In the genomic region with DNA sequence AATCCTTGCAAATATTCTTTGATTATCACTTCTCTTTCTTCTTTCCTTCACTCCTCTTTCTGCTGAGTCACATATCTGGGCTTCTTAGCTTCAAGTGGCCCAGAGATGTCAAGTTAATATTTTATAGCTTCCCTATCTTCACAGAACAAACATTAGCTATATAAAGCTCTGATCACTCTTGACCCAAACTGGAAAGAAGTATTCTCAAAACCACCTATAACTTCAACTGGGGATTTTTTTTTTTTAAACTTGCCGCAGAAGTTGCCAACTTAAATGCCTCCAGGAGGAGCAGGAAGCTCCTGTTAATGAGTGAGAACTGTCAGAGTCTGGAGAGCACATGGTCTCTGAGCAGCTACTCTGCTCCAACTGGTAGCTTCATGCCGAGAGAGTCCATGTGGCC, we compare ENCODE assay signal across 19 cellular contexts.
DNase-seq lines count a peak whose midpoint lies in the region; ATAC-seq, FAIRE-seq and TF ChIP-seq lines count a peak whose summit lies in the region.
"Had no signal": no experiment of that assay in that cellular context is flagged by ENCODE, and none has a peak within 500 bp of the region (broad histone marks: within the 10 kb centered on the region; RNA-seq: fewer than 3 reads in every experiment).

No MANE protein-coding gene starts in this region.

- TF ChIP-seq POLR2A in HepG2 (IDR thresholded peaks at IDR 0.05; ENCODE audit: insufficient read depth in 1 of 2, low read depth in 2 of 2, low read length in 2 of 2) (no peak), right lobe of liver (IDR thresholded peaks at IDR 0.05) (no peak)

- H3K4me1 ChIP-seq in HepG2 (ENCODE audit: insufficient read depth, low read length) (no peaks in the 10 kb centered on the region), right lobe of liver (no peaks in the 10 kb centered on the region)
- H3K4me1 ChIP-seq: upper lobe of left lung had no signal

- TF ChIP-seq EP300 in HepG2 (IDR thresholded peaks at IDR 0.05; ENCODE audit: low read depth in 2 of 2, low read length in 2 of 2) (no peak), HepG2 (CRISPR knock-in tag; IDR thresholded peaks at IDR 0.05; ENCODE audit: borderline replicate concordance) (no peak)

- no peak overlapping the region for H3K27ac Mint-ChIP-seq in activated CD4-positive, alpha-beta memory T cell treated with anti-CD3 and anti-CD28 coated beads, Interleukin-2, amount 10 ng/mL, durations not matched to agents 7 days and 5 days
- H3K27ac Mint-ChIP-seq: activated T-cell treated with anti-CD3 and anti-CD28 coated beads, Interleukin-2, amount 50 U/mL, for 24 hours; brain; CD8-positive, alpha-beta memory T cell; stimulated activated naive CD8-positive, alpha-beta T cell treated with anti-CD3 and anti-CD28 coated beads, Interleukin-15, Interleukin-2, amounts not matched to agents 100 ng/mL and 50 ng/mL, for 24 hours had no signal

- H3K4me1 Mint-ChIP-seq in activated CD4-positive, alpha-beta memory T cell treated with anti-CD3 and anti-CD28 coated beads, Interleukin-2, amount 10 ng/mL, durations not matched to agents 7 days and 5 days = no peaks in the 10 kb centered on the region
- H3K4me1 Mint-ChIP-seq: brain; CD8-positive, alpha-beta memory T cell had no signal

- 3% methylated on average over 2 of the region's 2 CpGs for WGBS in HepG2 (ENCODE audit: low lambda C conversion rate)
- 44% methylated on average over 2 of the region's 2 CpGs for whole genome bisulfite sequencing in right lobe of liver (ENCODE audit: insufficient coverage, low coverage, low lambda C conversion rate, missing lambda C conversion rate)

- H3K9ac ChIP-seq in HepG2 (ENCODE audit: insufficient read depth, low read depth, low read length) = no peak overlapping the region

- intact Hi-C loops in HepG2 (cut with micrococcal nuclease; ENCODE audit: unreplicated experiment) (no loop called here), right lobe of liver (cut with DNase I) (no loop called here)

- H3K9me3 Mint-ChIP-seq in activated CD4-positive, alpha-beta memory T cell treated with anti-CD3 and anti-CD28 coated beads, Interleukin-2, amount 10 ng/mL, durations not matched to agents 7 days and 5 days = no peaks in the 10 kb centered on the region
- H3K9me3 Mint-ChIP-seq: activated T-cell treated with anti-CD3 and anti-CD28 coated beads, Interleukin-2, amount 50 U/mL, for 24 hours; stimulated activated naive CD8-positive, alpha-beta T cell treated with anti-CD3 and anti-CD28 coated beads, Interleukin-15, Interleukin-2, amounts not matched to agents 100 ng/mL and 50 ng/mL, for 24 hours had no signal

- POLR2A ChIA-PET in HepG2 (lab: Yijun Ruan, JAX) = no interaction called here
- POLR2A ChIA-PET in activated CD4-positive, alpha-beta memory T cell treated with anti-CD3 and anti-CD28 coated beads, Interleukin-2, amount 10 ng/mL, durations not matched to agents 7 days and 5 days (lab: Charles Lee) = no interaction called here

- in situ Hi-C loops in HepG2 (cut with HindIII; ENCODE audit: extremely low pct_ligation_motif_present, low pct_unique_long_range_greater_than_20kb) = no loop called here

- H3K27me3 Mint-ChIP-seq in activated CD4-positive, alpha-beta memory T cell treated with anti-CD3 and anti-CD28 coated beads, Interleukin-2, amount 10 ng/mL, durations not matched to agents 7 days and 5 days = no peaks in the 10 kb centered on the region
- H3K27me3 Mint-ChIP-seq: activated T-cell treated with anti-CD3 and anti-CD28 coated beads, Interleukin-2, amount 50 U/mL, for 24 hours; stimulated activated naive CD8-positive, alpha-beta T cell treated with anti-CD3 and anti-CD28 coated beads, Interleukin-15, Interleukin-2, amounts not matched to agents 100 ng/mL and 50 ng/mL, for 24 hours had no signal

- H2AFZ ChIP-seq in HepG2 (ENCODE audit: low read length) = no peak overlapping the region

- DNase-seq in HepG2 (ENCODE audit: low spot score) (no peak), right lobe of liver (no peak), RCC 7860 (ENCODE audit: low spot score) (peak; percentile 56), glomerular visceral epithelial cell (ENCODE audit: extremely low spot score) (peak; percentile 27), GF-D8 (lab: John Stamatoyannopoulos, UW) (no peak), superior temporal gyrus (ENCODE audit: extremely low spot score) (no peak)
- no peak for DNase-seq in activated CD4-positive, alpha-beta memory T cell treated with anti-CD3 and anti-CD28 coated beads, Interleukin-2, amount 10 ng/mL, durations not matched to agents 7 days and 5 days
- DNase-seq: activated T-cell treated with anti-CD3 and anti-CD28 coated beads, Interleukin-2, amount 50 U/mL, for 24 hours; CD8-positive, alpha-beta memory T cell; midbrain; NCI-H2029; NCI-H510A treated with DMSO at 0.1 percent for 48 hours; T1000; upper lobe of left lung had no signal

- no peak for TF ChIP-seq RAD21 in HepG2 (CRISPR knock-in tag; IDR thresholded peaks at IDR 0.05)

- TF ChIP-seq CTCF in HepG2 (CRISPR knock-in tag; IDR thresholded peaks at IDR 0.05) = no peak
- TF ChIP-seq CTCF in right lobe of liver (IDR thresholded peaks at IDR 0.05) = no peak

- H3K27ac ChIP-seq in HepG2 (ENCODE audit: extremely low read length, insufficient read depth, low read length) (no peak overlapping the region), right lobe of liver (no peak overlapping the region)
- H3K27ac ChIP-seq: upper lobe of left lung had no signal

- CTCF ChIA-PET in HepG2 (lab: Yijun Ruan, JAX; ENCODE audit: low intra/inter-chr PET ratio, low total read pairs) = no interaction called here
- CTCF ChIA-PET in activated CD4-positive, alpha-beta memory T cell treated with anti-CD3 and anti-CD28 coated beads, Interleukin-2, amount 10 ng/mL, durations not matched to agents 7 days and 5 days (lab: Charles Lee) = no interaction called here

- no peaks in the 10 kb centered on the region for H3K27me3 ChIP-seq in HepG2 (ENCODE audit: control insufficient read depth in 1 of 2, insufficient read depth in 2 of 2, low read length in 2 of 2)
- H3K27me3 ChIP-seq in right lobe of liver = no peaks in the 10 kb centered on the region
- H3K27me3 ChIP-seq: upper lobe of left lung had no signal

- no TSS peak for BruUV-seq in HepG2 (replicated peaks; lab: Mats Ljungman, UMichigan)

- H3K36me3 Mint-ChIP-seq in activated CD4-positive, alpha-beta memory T cell treated with anti-CD3 and anti-CD28 coated beads, Interleukin-2, amount 10 ng/mL, durations not matched to agents 7 days and 5 days (ENCODE audit: low read depth) = no peaks in the 10 kb centered on the region
- H3K36me3 Mint-ChIP-seq: activated naive CD4-positive, alpha-beta T cell treated with anti-CD3 and anti-CD28 coated beads, Interleukin-2, amount 50 U/mL, for 72 hours; brain; CD8-positive, alpha-beta memory T cell had no signal

- no peaks in the 10 kb centered on the region for H3K79me2 ChIP-seq in HepG2 (ENCODE audit: insufficient read depth, low read length)

- no peak overlapping the region for H3K4me2 ChIP-seq in HepG2 (ENCODE audit: low read depth, low read length)

- no peaks in the 10 kb centered on the region for H4K20me1 ChIP-seq in HepG2 (ENCODE audit: insufficient read depth, low read length)

- H3K4me3 Mint-ChIP-seq in activated CD4-positive, alpha-beta memory T cell treated with anti-CD3 and anti-CD28 coated beads, Interleukin-2, amount 10 ng/mL, durations not matched to agents 7 days and 5 days = no peak overlapping the region
- H3K4me3 Mint-ChIP-seq: activated T-cell treated with anti-CD3 and anti-CD28 coated beads, Interleukin-2, amount 50 U/mL, for 24 hours; brain; CD8-positive, alpha-beta memory T cell; stimulated activated naive CD8-positive, alpha-beta T cell treated with anti-CD3 and anti-CD28 coated beads, Interleukin-15, Interleukin-2, amounts not matched to agents 100 ng/mL and 50 ng/mL, for 24 hours had no signal

- no peak overlapping the region for H3K4me3 ChIP-seq in HepG2 (replicated peaks in 1 of 3; ENCODE audit: insufficient read depth in 1 of 3, low read depth in 2 of 3, low read length in 3 of 3)
- H3K4me3 ChIP-seq in right lobe of liver = no peak overlapping the region
- H3K4me3 ChIP-seq: upper lobe of left lung had no signal

- FAIRE-seq in HepG2 (lab: Jason Lieb, UNC) (no peak), RCC 7860 (lab: Jason Lieb, UNC) (peak; percentile 88)
- FAIRE-seq: islet of Langerhans had no signal

- no peaks in the 10 kb centered on the region for H3K9me3 ChIP-seq in HepG2 (ENCODE audit: low read length)
- no peaks in the 10 kb centered on the region for H3K9me3 ChIP-seq in right lobe of liver
- H3K9me3 ChIP-seq: upper lobe of left lung had no signal

- H3K36me3 ChIP-seq in HepG2 (replicated peaks in 1 of 2; ENCODE audit: control insufficient read depth in 1 of 2, insufficient read depth in 2 of 2, low read length in 2 of 2) (no peaks in the 10 kb centered on the region), right lobe of liver (no peaks in the 10 kb centered on the region)
- H3K36me3 ChIP-seq: upper lobe of left lung had no signal

- ATAC-seq in HepG2 = no peak
- ATAC-seq in right lobe of liver = no peak
- no peak for ATAC-seq in HG03139 (IDR thresholded peaks at IDR 0.05; ENCODE audit: unreplicated experiment)
- ATAC-seq: activated naive CD4-positive, alpha-beta T cell treated with anti-CD3 and anti-CD28 coated beads, Interleukin-2, amount 50 U/mL, for 72 hours had no signal

TF ChIP-seq in HepG2, 621 proteins besides CTCF, POLR2A, EP300 and RAD21:
- TF ChIP-seq RFXANK (CRISPR knock-in tag; IDR thresholded peaks at IDR 0.05) (no peak), NFE2L2 (IDR thresholded peaks at IDR 0.05; ENCODE audit: low read length) (peak; percentile 48; the same call in 1 of the 2 replicates)

Comparison
In these comparisons a context has a peak if more than half of its experiments do, and no peak if none do; other contexts are left out.
1. DNase-seq: peak in RCC 7860 (single experiment) and glomerular visceral epithelial cell (single experiment); none in HepG2 (single experiment), right lobe of liver (0 of 3), GF-D8 (single experiment), activated CD4-positive, alpha-beta memory T cell treated with anti-CD3 and anti-CD28 coated beads, Interleukin-2, amount 10 ng/mL, durations not matched to agents 7 days and 5 days (single experiment) and superior temporal gyrus (single experiment).